ENCODE assay signal across 9 cellular contexts in the genomic region with DNA sequence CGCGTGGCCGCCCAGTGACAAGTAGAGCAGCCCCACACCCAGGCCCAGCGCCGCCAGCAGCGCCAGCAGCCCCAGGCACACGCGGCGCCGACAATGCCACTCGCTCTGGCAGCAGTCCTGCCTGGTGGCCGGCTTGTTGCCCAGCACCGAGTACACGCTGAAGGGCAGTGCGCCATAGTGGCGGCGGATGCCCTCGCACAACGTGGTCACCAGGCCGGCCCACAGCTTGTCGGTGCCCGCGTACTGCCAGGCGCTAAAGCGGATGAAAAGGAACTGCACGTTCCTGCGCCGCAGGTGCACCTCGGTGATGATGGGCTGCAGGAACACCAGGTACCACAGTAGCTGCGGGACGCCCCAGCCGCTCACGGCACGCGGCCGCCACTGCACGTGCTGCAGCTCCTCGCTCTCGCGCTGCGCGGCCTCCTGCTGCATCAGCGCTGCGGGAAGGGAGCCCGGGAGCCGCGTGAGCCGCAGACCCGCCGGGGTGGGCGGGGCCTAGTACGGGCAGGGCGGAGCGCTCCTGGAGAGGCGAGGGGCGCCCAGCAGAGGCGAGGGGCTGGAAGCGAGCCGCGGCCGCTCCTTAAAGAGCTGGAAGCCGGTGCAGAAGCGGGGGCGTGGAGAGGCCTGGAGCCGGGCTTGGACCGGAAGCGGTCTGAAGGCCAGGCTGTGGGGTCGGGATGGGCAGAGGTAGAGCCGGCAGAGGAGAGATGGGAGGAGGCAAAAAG. TPM values are rescaled to one million over a fixed set of nuclear protein-coding genes. Genes with fewer than 3 reads are reported as not detected.
DNase-seq lines count a peak whose midpoint lies in the region; ATAC-seq and TF ChIP-seq lines count a peak whose summit lies in the region.
"Had no signal": no experiment of that assay in that cellular context is flagged by ENCODE, and none has a peak within 500 bp of the region (broad histone marks: within the 10 kb centered on the region; RNA-seq: fewer than 3 reads in every experiment).

No MANE protein-coding gene starts in this region.

- peak overlapping the region; percentile 37; the same call in 1 of the 2 replicates for H3K9ac ChIP-seq in ES-I3 (ENCODE audit: low read depth, low read length)

- H3K9me3 ChIP-seq in ES-I3 (ENCODE audit: control insufficient read depth, insufficient read depth, low read length) = no peaks in the 10 kb centered on the region
- no peaks in the 10 kb centered on the region for H3K9me3 ChIP-seq in T-helper 17 cell (ENCODE audit: control insufficient read depth, low read length, poor library complexity, severe bottlenecking)
- H3K9me3 ChIP-seq in prostate gland = no peaks in the 10 kb centered on the region

- no peak for TF ChIP-seq CTCF in prostate gland (IDR thresholded peaks at IDR 0.05)

- H3K36me3 ChIP-seq in ES-I3 (ENCODE audit: insufficient read depth, low read length) (no peaks in the 10 kb centered on the region), prostate gland (no peaks in the 10 kb centered on the region)

- no peaks in the 10 kb centered on the region for H3K27me3 Mint-ChIP-seq in T-helper 17 cell

- intact Hi-C loops in prostate gland (cut with DNase I) = no loop called here

- peaks cover 2% of the 10 kb centered on the region for H3K27me3 ChIP-seq in prostate gland (replicated peaks; ENCODE audit: insufficient read depth)

- H3K27ac ChIP-seq in prostate gland = no peak overlapping the region

- H3K36me3 Mint-ChIP-seq in T-helper 17 cell (ENCODE audit: low read depth) = no peaks in the 10 kb centered on the region

- peaks cover 29% of the 10 kb centered on the region for H3K4me1 Mint-ChIP-seq in T-helper 17 cell

- no peak for TF ChIP-seq POLR2A in prostate gland (IDR thresholded peaks at IDR 0.05)

- DNase-seq in T-helper 17 cell = peak; percentile 18 to 29 (median 23)
- peak; percentile 47 for DNase-seq in cerebellum (ENCODE audit: low spot score)
- DNase-seq in left kidney (ENCODE audit: low read depth, low spot score) = peak; percentile 84
- DNase-seq in stimulated activated CD4-positive, alpha-beta T cell treated with anti-CD3 and anti-CD28 coated beads, Interleukin-4, amount 100 ng/mL, for 24 hours = peak; percentile 19
- DNase-seq in NCI-H1436 (lab: John Stamatoyannopoulos, UW) = no peak
- DNase-seq in prostate gland (ENCODE audit: low spot score) = no peak
- DNase-seq in cerebellar cortex (ENCODE audit: low spot score) = no peak

- peak overlapping the region; percentile 61 for H3K27ac Mint-ChIP-seq in T-helper 17 cell

- 10% methylated on average over 58 of the region's 69 CpGs for WGBS in prostate gland

- peaks cover 12% of the 10 kb centered on the region for H3K4me1 ChIP-seq in ES-I3 (ENCODE audit: insufficient read depth, low read length)
- H3K4me1 ChIP-seq in prostate gland (replicated peaks) = peaks cover 19% of the 10 kb centered on the region

- ATAC-seq in T-helper 17 cell = peak; percentile 45

- peak overlapping the region; percentile 86 for H3K4me3 Mint-ChIP-seq in T-helper 17 cell

- H3K4me3 ChIP-seq in prostate gland = peak overlapping the region in 1 of 2 donors; percentile 16

RNA-seq across cellular contexts. Expression of gene NKPD1, which starts 7.3 kb away (rescaled TPM):
- total RNA-seq in T-helper 17 cell = under 1 TPM; 0.57 to 0.97 TPM
- 0.54 TPM for total RNA-seq in cerebellum
- 1 to 10 TPM; 3.6 to 4.1 TPM for total RNA-seq in prostate gland
- total RNA-seq: HT1080 had no signal

RNA-seq across cellular contexts. Expression of gene TRAPPC6A, which starts 24.5 kb away (rescaled TPM):
- total RNA-seq in T-helper 17 cell (10 to 100 TPM; 47.5 to 61.2 TPM), cerebellum (7.0 TPM), prostate gland (10 to 100 TPM; 57.0 to 80.4 TPM)

RNA-seq across cellular contexts. Expression of gene BLOC1S3, which starts 25.1 kb away (rescaled TPM):
- total RNA-seq in T-helper 17 cell (10 to 100 TPM; 12.9 to 15.2 TPM), cerebellum (2.5 TPM), prostate gland (10 to 100 TPM; 21.4 to 30.4 TPM)

Comparison
In these comparisons a context has a peak if more than half of its experiments do, and no peak if none do; other contexts are left out.
1. DNase-seq: peak in T-helper 17 cell (3 of 3), cerebellum (single experiment), left kidney (single experiment) and stimulated activated CD4-positive, alpha-beta T cell treated with anti-CD3 and anti-CD28 coated beads, Interleukin-4, amount 100 ng/mL, for 24 hours (single experiment); none in NCI-H1436 (single experiment), prostate gland (single experiment) and cerebellar cortex (single experiment).